Comparison of ENCODE assay signal across 8 cellular contexts in genomic region chr5:37005946-37006540, GRCh38.
DNase-seq lines count a peak whose midpoint lies in the region; ATAC-seq, FAIRE-seq and TF ChIP-seq lines count a peak whose summit lies in the region.

No MANE protein-coding gene starts in this region.

- no peaks in the 10 kb centered on the region for H3K4me1 ChIP-seq in Peyer's patch
- H3K4me1 ChIP-seq in gastrocnemius medialis = no peaks in the 10 kb centered on the region

- H3K4me1 Mint-ChIP-seq in activated T-helper 17 cell treated with anti-CD3 and anti-CD28 coated beads, Interleukin-2, amount 50 U/mL, for 72 hours = no peaks in the 10 kb centered on the region

- H3K27me3 Mint-ChIP-seq in activated T-helper 17 cell treated with anti-CD3 and anti-CD28 coated beads, Interleukin-2, amount 50 U/mL, for 72 hours = no peaks in the 10 kb centered on the region

- ATAC-seq in gastrocnemius medialis = no peak
- ATAC-seq in activated T-helper 17 cell treated with anti-CD3 and anti-CD28 coated beads, Interleukin-2, amount 50 U/mL, for 72 hours (replicated peaks) = no peak

- DNase-seq in BJ (ENCODE audit: low read depth) (no peak), GM19239 (ENCODE audit: insufficient read length, low spot score) (no peak), Peyer's patch (no peak), fibroblast of gingiva (ENCODE audit: low read depth) (peak; percentile 10), gastrocnemius medialis (no peak), LoVo (ENCODE audit: low spot score) (no peak), posterior cingulate gyrus (no peak)

- H3K36me3 Mint-ChIP-seq in activated T-helper 17 cell treated with anti-CD3 and anti-CD28 coated beads, Interleukin-2, amount 50 U/mL, for 72 hours (ENCODE audit: low read depth) = peaks cover 76% of the 10 kb centered on the region

- in situ Hi-C loops in gastrocnemius medialis (cut with MboI; ENCODE audit: low sequenced_read_pairs in 4 of 4) = loop anchor here in 3 of 4 donors (25.0 kb wide), 2 partner anchors 269 to 306 kb away; no protein-coding TSS in a partner anchor

- TF ChIP-seq POLR2A in Peyer's patch (IDR thresholded peaks at IDR 0.05) (no peak), gastrocnemius medialis (IDR thresholded peaks at IDR 0.05) (no peak)

- POLR2A ChIA-PET in BJ (lab: Charles Lee) = no interaction called here

- FAIRE-seq in GM19239 (lab: Jason Lieb, UNC) = peak; percentile 8

- H3K27ac Mint-ChIP-seq in activated T-helper 17 cell treated with anti-CD3 and anti-CD28 coated beads, Interleukin-2, amount 50 U/mL, for 72 hours = no peak overlapping the region

- H3K9me3 Mint-ChIP-seq in activated T-helper 17 cell treated with anti-CD3 and anti-CD28 coated beads, Interleukin-2, amount 50 U/mL, for 72 hours = no peaks in the 10 kb centered on the region

- H3K9me3 ChIP-seq in Peyer's patch (no peaks in the 10 kb centered on the region), gastrocnemius medialis (no peaks in the 10 kb centered on the region)

- H3K4me3 ChIP-seq in BJ (ENCODE audit: low read depth, low read length) (no peak overlapping the region), Peyer's patch (no peak overlapping the region), gastrocnemius medialis (no peak overlapping the region)

- H3K27ac ChIP-seq in Peyer's patch (no peak overlapping the region), gastrocnemius medialis (no peak overlapping the region)

- H3K27me3 ChIP-seq in BJ (ENCODE audit: control insufficient read depth, insufficient read depth, low read length) (no peaks in the 10 kb centered on the region), Peyer's patch (no peaks in the 10 kb centered on the region), gastrocnemius medialis (no peaks in the 10 kb centered on the region)

- H3K4me3 Mint-ChIP-seq in activated T-helper 17 cell treated with anti-CD3 and anti-CD28 coated beads, Interleukin-2, amount 50 U/mL, for 72 hours = no peak overlapping the region

- intact Hi-C loops in gastrocnemius medialis (cut with DNase I; ENCODE audit: low total_unique reads) (loop anchor here (5.0 to 10.0 kb wide), 2 partner anchors 129 to 261 kb away; partner anchors contain the start of gene NIPBL), posterior cingulate gyrus (cut with DNase I) (loop anchor here (5.0 kb wide), 2 partner anchors 129 to 264 kb away; partner anchors contain the start of gene NIPBL)

- CTCF ChIA-PET in BJ (lab: Yijun Ruan, JAX) = interaction anchor here (0.6 to 2.8 kb wide), 13 partner anchors 9 to 281 kb away, joined by 3 to 20 read pairs (median 4); partner anchors contain the start of gene NIPBL

- peak; percentile 62 for TF ChIP-seq CTCF in BJ (IDR thresholded peaks at IDR 0.05; ENCODE audit: insufficient read depth, low read depth, low read length)
- peak in 5 of 6 experiments; percentile 43 to 69 (median 59) for TF ChIP-seq CTCF in Peyer's patch (IDR thresholded peaks at IDR 0.05)
- peak; percentile 13 to 59 (median 48) for TF ChIP-seq CTCF in gastrocnemius medialis (IDR thresholded peaks at IDR 0.05 in 4 of 5, conservative IDR thresholded peaks at IDR 0.05 in 1 of 5)

- H3K36me3 ChIP-seq in BJ (ENCODE audit: control insufficient read depth, insufficient read depth, low read length) = peaks cover 2% of the 10 kb centered on the region; the same call in 1 of the 2 replicates
- peaks cover 0 to 84% (median 0%) of the 10 kb centered on the region in 3 donors for H3K36me3 ChIP-seq in Peyer's patch
- H3K36me3 ChIP-seq in gastrocnemius medialis = peaks cover 5 to 81% of the 10 kb centered on the region in 2 donors
